In the genomic region with DNA sequence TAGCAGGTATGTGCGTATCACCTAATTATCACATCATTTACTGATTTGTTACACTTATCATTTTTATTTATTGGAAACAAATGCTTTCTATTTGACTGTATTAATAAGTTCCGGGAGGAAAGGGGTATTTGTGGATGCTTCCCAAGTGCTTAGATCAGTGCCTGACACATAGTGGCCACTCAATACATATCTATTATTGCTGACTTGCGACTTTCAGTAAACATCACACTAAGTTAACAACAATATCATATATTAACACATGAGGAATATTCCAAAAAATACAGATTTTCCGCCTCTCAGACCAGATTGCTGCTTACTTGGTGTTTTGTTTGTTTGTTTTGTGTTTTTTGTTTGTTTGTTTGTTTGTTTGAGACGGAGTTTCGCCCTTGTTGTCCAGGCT, we compare ENCODE assay signal across 31 cellular contexts. TPM values are rescaled to one million over a fixed set of nuclear protein-coding genes. Genes with fewer than 3 reads are reported as not detected.
"Had no signal": no experiment of that assay in that cellular context is flagged by ENCODE, and none has a peak within 500 bp of the region (broad histone marks: within the 10 kb centered on the region; RNA-seq: fewer than 3 reads in every experiment).

No MANE protein-coding gene starts in this region.

- H3K27ac ChIP-seq: ascending aorta, cardiac muscle cell, VCaP had no signal

- H3K4me3 ChIP-seq: ascending aorta, cardiac muscle cell had no signal

- H3K9me3 ChIP-seq: ascending aorta had no signal

- ATAC-seq: activated CD4-positive, alpha-beta T cell treated with anti-CD3 and anti-CD28 coated beads for 36 hours; activated CD8-positive, alpha-beta memory T cell treated with anti-CD3 and anti-CD28 coated beads, Interleukin-2, amount 10 ng/mL, durations not matched to agents 7 days and 5 days; activated CD8-positive, alpha-beta T cell treated with anti-CD3 and anti-CD28 coated beads, Interleukin-2, amount 10 ng/mL, durations not matched to agents 7 days and 5 days; activated naive CD8-positive, alpha-beta T cell treated with anti-CD3 and anti-CD28 coated beads, Interleukin-2, amount 50 U/mL, for 24 hours had no signal

- DNase-seq: activated B cell treated with CpG ODN at 0.5 μM for 24 hours; activated CD4-positive, alpha-beta memory T cell treated with anti-CD3 and anti-CD28 coated beads, Interleukin-2, amount 10 ng/mL, durations not matched to agents 7 days and 5 days; activated CD4-positive, alpha-beta T cell treated with anti-CD3 and anti-CD28 coated beads for 1 hour; activated CD4-positive, alpha-beta T cell treated with anti-CD3 and anti-CD28 coated beads for 36 hours; activated CD4-positive, alpha-beta T cell treated with anti-CD3 and anti-CD28 coated beads for 48 hours; activated CD4-positive, alpha-beta T cell treated with anti-CD3 and anti-CD28 coated beads, Interleukin-2, amount 10 ng/mL, durations not matched to agents 7 days and 5 days; activated CD4-positive, alpha-beta T cell treated with anti-CD3 and anti-CD28 coated beads, Interleukin-2, amount 50 U/mL, for 48 hours; activated CD8-positive, alpha-beta memory T cell treated with anti-CD3 and anti-CD28 coated beads for 24 hours; activated CD8-positive, alpha-beta memory T cell treated with anti-CD3 and anti-CD28 coated beads, Interleukin-2, amount 10 ng/mL, durations not matched to agents 7 days and 5 days; activated CD8-positive, alpha-beta memory T cell treated with anti-CD3 and anti-CD28 coated beads, Interleukin-2, amount 50 U/mL, for 48 hours; activated CD8-positive, alpha-beta T cell treated with anti-CD3 and anti-CD28 coated beads, Interleukin-2, amount 10 ng/mL, durations not matched to agents 7 days and 5 days; activated effector memory CD4-positive, alpha-beta T cell treated with Interleukin-2 at 50 U/mL for 16 hours; activated gamma-delta T cell; activated naive CD4-positive, alpha-beta T cell treated with anti-CD3 and anti-CD28 coated beads, Interleukin-2, amount 10 ng/mL, durations not matched to agents 7 days and 5 days; activated naive CD4-positive, alpha-beta T cell treated with Interleukin-2 at 50 U/mL for 16 hours; activated naive CD8-positive, alpha-beta T cell treated with anti-CD3 and anti-CD28 coated beads, Interleukin-2, amount 10 ng/mL, durations not matched to agents 7 days and 5 days; activated naive CD8-positive, alpha-beta T cell treated with anti-CD3 and anti-CD28 coated beads, Interleukin-2, amount 50 U/mL, for 24 hours; activated T-cell treated with anti-CD3 and anti-CD28 coated beads, Interleukin-2, amount 50 U/mL, for 24 hours; activated T-cell treated with anti-CD3 and anti-CD28 coated beads, Interleukin-2, amount 50 U/mL, for 48 hours; amygdala; anterior cingulate cortex; caudate nucleus; cerebellar nuclear complex; T-helper 2 cell; T-helper 9 cell had no signal

- H3K36me3 ChIP-seq: ascending aorta, cardiac muscle cell had no signal

- H3K4me1 ChIP-seq: ascending aorta had no signal

- FAIRE-seq: bronchial epithelial cell, TTC549 had no signal

- H3K27me3 ChIP-seq: ascending aorta, cardiac muscle cell had no signal

RNA-seq across cellular contexts. Expression of gene ZFP42, which starts 52.6 kb away (rescaled TPM):
- total RNA-seq: activated B cell treated with CpG ODN at 0.5 μM for 24 hours; activated CD4-positive, alpha-beta memory T cell treated with anti-CD3 and anti-CD28 coated beads, Interleukin-2, amount 10 ng/mL, durations not matched to agents 7 days and 5 days; activated CD4-positive, alpha-beta T cell treated with anti-CD3 and anti-CD28 coated beads for 36 hours; activated CD4-positive, alpha-beta T cell treated with anti-CD3 and anti-CD28 coated beads, Interleukin-2, amount 10 ng/mL, durations not matched to agents 7 days and 5 days; activated CD8-positive, alpha-beta memory T cell treated with anti-CD3 and anti-CD28 coated beads, Interleukin-2, amount 10 ng/mL, durations not matched to agents 7 days and 5 days; activated CD8-positive, alpha-beta T cell treated with anti-CD3 and anti-CD28 coated beads, Interleukin-2, amount 10 ng/mL, durations not matched to agents 7 days and 5 days; activated naive CD8-positive, alpha-beta T cell treated with anti-CD3 and anti-CD28 coated beads, Interleukin-2, amount 10 ng/mL, durations not matched to agents 7 days and 5 days; activated T-helper 2 cell treated with anti-CD3 and anti-CD28 coated beads, Interferon-gamma antibody, Interleukin-2, Interleukin-4, amounts not matched to agents 10 μg/mL and 5 μg/mL and 100 μg/mL, durations not matched to agents 14 hours and 24 hours and 36 hours; ascending aorta had no signal
- polyA plus RNA-seq: cardiac muscle cell had no signal
